In genomic region chr9:32378496-32378895, GRCh38 we compare ENCODE assay signal across 1 cellular context.
TF ChIP-seq lines count a peak whose summit lies in the region.

No MANE protein-coding gene starts in this region.

TF ChIP-seq in GM12878, 131 proteins besides CTCF, POLR2A, EP300 and RAD21 (continued from another document):
- TF ChIP-seq ATF2 (IDR thresholded peaks at IDR 0.05; ENCODE audit: low read length) (no peak), YY1 (IDR thresholded peaks at IDR 0.05; ENCODE audit: low read depth, low read length) (no peak), SMC3 (IDR thresholded peaks at IDR 0.05; ENCODE audit: borderline replicate concordance, low read length) (peak; percentile 70; the same call in 1 of the 2 replicates), CREM (IDR thresholded peaks at IDR 0.05; ENCODE audit: low read depth) (no peak), RB1 (IDR thresholded peaks at IDR 0.05; ENCODE audit: borderline replicate concordance) (peak; percentile 45; the same call in 1 of the 2 replicates), NKRF (conservative IDR thresholded peaks at IDR 0.05) (no peak)
